In the genomic region with DNA sequence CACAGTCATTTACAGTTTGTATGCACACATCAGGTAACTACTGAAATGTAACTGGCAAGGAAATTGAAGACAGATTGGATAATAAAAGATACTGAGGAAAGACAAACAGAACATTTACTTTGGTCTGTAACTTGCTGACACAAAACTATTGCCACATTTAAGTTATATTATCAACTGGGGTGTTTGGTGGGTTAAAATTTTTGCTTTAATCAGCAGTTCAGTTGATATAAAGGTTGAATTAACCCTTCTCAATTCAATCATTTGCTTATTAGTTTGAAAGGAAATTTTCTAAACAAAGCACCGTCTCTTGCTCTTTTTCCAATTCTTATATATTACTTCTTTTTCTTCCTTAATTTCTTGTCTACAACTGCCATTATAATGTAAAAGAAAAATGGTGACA, we compare ENCODE assay signal across 30 cellular contexts.
"Had no signal": no experiment of that assay in that cellular context is flagged by ENCODE, and none has a peak within 500 bp of the region (broad histone marks: within the 10 kb centered on the region; RNA-seq: fewer than 3 reads in every experiment).

No MANE protein-coding gene starts in this region.

- H3K27ac ChIP-seq: neutrophil, pancreas, psoas muscle, skin epidermis, spleen, suprapubic skin, testis, tibial artery, transverse colon, upper lobe of right lung, uterus had no signal

- H3K9me3 Mint-ChIP-seq: naive thymus-derived CD4-positive, alpha-beta T cell; nephron progenitor cell; neural crest cell; stimulated activated naive CD8-positive, alpha-beta T cell treated with anti-CD3 and anti-CD28 coated beads, Interleukin-15, amount 100 ng/mL, for 72 hours; type B pancreatic cell had no signal

- H3K4me3 Mint-ChIP-seq: naive thymus-derived CD4-positive, alpha-beta T cell; natural killer cell; nephron progenitor cell; neural crest cell; stimulated activated memory B cell treated with anti-CD40 and anti-IgM and Interleukin-4, amounts not matched to agents 10 μg/mL and 1 μg/mL and 100 μg/mL, for 72 hours; stimulated activated naive CD8-positive, alpha-beta T cell treated with anti-CD3 and anti-CD28 coated beads, Interleukin-15, amount 100 ng/mL, for 72 hours; type B pancreatic cell had no signal

- DNase-seq: naive thymus-derived CD4-positive, alpha-beta T cell; natural killer cell; nephron progenitor cell; nucleus accumbens; pancreas; psoas muscle; right cardiac atrium; spleen; stimulated activated CD4-positive, alpha-beta T cell treated with anti-CD3 and anti-CD28 coated beads, Interleukin-12 subunit alpha, Interleukin-12 subunit beta, amount 100 ng/mL, for 4 hours; stimulated activated CD4-positive, alpha-beta T cell treated with anti-CD3 and anti-CD28 coated beads, Interleukin-1b, Interleukin-23, amount 100 ng/mL, for 48 hours; stimulated activated CD4-positive, alpha-beta T cell treated with anti-CD3 and anti-CD28 coated beads, Interleukin-4, amount 100 ng/mL, for 1 hour; stimulated activated CD4-positive, alpha-beta T cell treated with anti-CD3 and anti-CD28 coated beads, Interleukin-4, amount 100 ng/mL, for 4 hours; stimulated activated CD8-positive, alpha-beta memory T cell treated with anti-CD3 and anti-CD28 coated beads, Interleukin-4, amount 100 ng/mL, for 48 hours; stimulated activated naive CD4-positive, alpha-beta T cell; stimulated activated naive CD8-positive, alpha-beta T cell treated with anti-CD3 and anti-CD28 coated beads, Interleukin-15, amount 100 ng/mL, for 72 hours; stimulated activated naive CD8-positive, alpha-beta T cell treated with anti-CD3 and anti-CD28 coated beads, Interleukin-15, Interleukin-2, amounts not matched to agents 100 U/mL and 50 U/mL, for 24 hours; substantia nigra; testis; tibial artery; transverse colon; upper lobe of right lung; uterus had no signal

- H3K36me3 ChIP-seq: neutrophil, pancreas, spleen, suprapubic skin, tibial artery, transverse colon, upper lobe of right lung, uterus had no signal

- H3K4me1 Mint-ChIP-seq: naive thymus-derived CD4-positive, alpha-beta T cell; natural killer cell; nephron progenitor cell; stimulated activated memory B cell treated with anti-CD40 and anti-IgM and Interleukin-4, amounts not matched to agents 10 μg/mL and 1 μg/mL and 100 μg/mL, for 72 hours; stimulated activated naive CD8-positive, alpha-beta T cell treated with anti-CD3 and anti-CD28 coated beads, Interleukin-15, amount 100 ng/mL, for 72 hours had no signal

- H3K27ac Mint-ChIP-seq: naive thymus-derived CD4-positive, alpha-beta T cell; natural killer cell; nephron progenitor cell; stimulated activated memory B cell treated with anti-CD40 and anti-IgM and Interleukin-4, amounts not matched to agents 10 μg/mL and 1 μg/mL and 100 μg/mL, for 72 hours; stimulated activated naive CD8-positive, alpha-beta T cell treated with anti-CD3 and anti-CD28 coated beads, Interleukin-15, amount 100 ng/mL, for 72 hours; type B pancreatic cell had no signal

- H3K4me2 ChIP-seq: smooth muscle cell had no signal

- H3K36me3 Mint-ChIP-seq: natural killer cell; stimulated activated memory B cell treated with anti-CD40 and anti-IgM and Interleukin-4, amounts not matched to agents 10 μg/mL and 1 μg/mL and 100 μg/mL, for 72 hours; type B pancreatic cell had no signal

- FAIRE-seq: pancreas had no signal

- H3K9me3 ChIP-seq: neutrophil, pancreas, psoas muscle, spleen, suprapubic skin, testis, tibial artery, transverse colon, upper lobe of right lung, uterus had no signal

- ATAC-seq: naive thymus-derived CD4-positive, alpha-beta T cell; natural killer cell; psoas muscle; right cardiac atrium; sciatic nerve; stimulated activated memory B cell treated with anti-CD40 and anti-IgM and Interleukin-4, amounts not matched to agents 10 μg/mL and 1 μg/mL and 100 μg/mL, for 72 hours; stimulated activated naive CD8-positive, alpha-beta T cell treated with anti-CD3 and anti-CD28 coated beads, Interleukin-15, amount 100 ng/mL, for 72 hours; stimulated activated naive CD8-positive, alpha-beta T cell treated with anti-CD3 and anti-CD28 coated beads, Interleukin-15, Interleukin-2, amounts not matched to agents 100 U/mL and 50 U/mL, for 24 hours; upper lobe of right lung had no signal

- H3K4me1 ChIP-seq: psoas muscle, spleen, suprapubic skin, testis, tibial artery, transverse colon, upper lobe of right lung, uterus had no signal

- H3K4me3 ChIP-seq: pancreas, psoas muscle, skin epidermis, smooth muscle cell, spleen, suprapubic skin, testis, tibial artery, transverse colon, upper lobe of right lung, uterus had no signal

- H3K27me3 ChIP-seq: neutrophil, pancreas, spleen, suprapubic skin, testis, tibial artery, transverse colon, upper lobe of right lung, uterus had no signal
